In genomic region chr2:219475697-219476604, GRCh38 we compare ENCODE assay signal across 8 cellular contexts. TPM values are rescaled to one million over a fixed set of nuclear protein-coding genes. Genes with fewer than 3 reads are reported as not detected.
A peak's percentile ranks its signal among the peaks of the same experiment; 100 is the strongest.
DNase-seq lines count a peak whose midpoint lies in the region; ATAC-seq and TF ChIP-seq lines count a peak whose summit lies in the region.

No MANE protein-coding gene starts in this region.

- no peaks in the 10 kb centered on the region for H3K4me1 ChIP-seq in body of pancreas

- DNase-seq in NCI-H2171 treated with DMSO at 0.1 percent for 48 hours (lab: John Stamatoyannopoulos, UW) (peak; percentile 31), NCI-H2171 (lab: John Stamatoyannopoulos, UW) (no peak), HuH-7.5 (ENCODE audit: low spot score) (peak; percentile 91), T-helper 17 cell (peak; percentile 28 to 52 (median 37)), body of pancreas (peak; percentile 76 to 87 (median 80)), iPS-NIHi7 (ENCODE audit: extremely low spot score) (peak; percentile 70), GF-D8 (lab: John Stamatoyannopoulos, UW) (no peak)
- peak; percentile 81 for DNase-seq in stimulated activated CD4-positive, alpha-beta T cell treated with anti-CD3 and anti-CD28 coated beads, Interleukin-15, amount 100 ng/mL, for 24 hours

- no peak overlapping the region for H3K4me3 ChIP-seq in body of pancreas

- no peak overlapping the region for H3K27ac ChIP-seq in body of pancreas

- peaks cover 3% of the 10 kb centered on the region for H3K36me3 Mint-ChIP-seq in T-helper 17 cell (ENCODE audit: low read depth)

- no peak overlapping the region for H3K4me3 Mint-ChIP-seq in T-helper 17 cell

- H3K36me3 ChIP-seq in body of pancreas (replicated peaks in 1 of 2; ENCODE audit: insufficient read depth in 1 of 2, low read depth in 2 of 2), result no peaks in the 10 kb centered on the region

- peaks cover 23% of the 10 kb centered on the region for H3K27me3 Mint-ChIP-seq in T-helper 17 cell

- peak; percentile 80 to 92 (median 84) for TF ChIP-seq CTCF in body of pancreas (IDR thresholded peaks at IDR 0.05)

- intact Hi-C loops in body of pancreas (cut with DNase I), result loop anchor here (5.0 kb wide), 1 partner anchor 51 kb away; no protein-coding TSS in a partner anchor

- peaks cover 8% of the 10 kb centered on the region for H3K4me1 Mint-ChIP-seq in T-helper 17 cell

- H3K9me3 ChIP-seq in T-helper 17 cell (ENCODE audit: control insufficient read depth, low read length, poor library complexity, severe bottlenecking) (no peaks in the 10 kb centered on the region), body of pancreas (no peaks in the 10 kb centered on the region)

- WGBS in body of pancreas, 2 donors, result 33% methylated on average over 5 to 14 of the region's 14 CpGs

- no peak overlapping the region for H3K27ac Mint-ChIP-seq in T-helper 17 cell

- no peak for TF ChIP-seq POLR2A in body of pancreas (IDR thresholded peaks at IDR 0.05)

- H3K27me3 ChIP-seq in body of pancreas, result no peaks in the 10 kb centered on the region

- ATAC-seq in T-helper 17 cell (peak; percentile 82), body of pancreas (peak; percentile 84)

RNA-seq across cellular contexts. Expression of gene GMPPA, which starts 22.7 kb away (rescaled TPM):
- total RNA-seq in T-helper 17 cell, result 10 to 100 TPM; 25.1 to 27.2 TPM
- total RNA-seq in body of pancreas, result 10 to 100 TPM; 40.5 to 57.4 TPM

RNA-seq across cellular contexts. Expression of gene ASIC4, which starts 38.3 kb away (rescaled TPM):
- total RNA-seq in T-helper 17 cell (under 1 TPM in 1 of 2 donors, not detected in 1; 0.13 TPM), body of pancreas (not detected)

RNA-seq across cellular contexts. Expression of gene SPEG, which starts 41.3 kb away (rescaled TPM):
- total RNA-seq in T-helper 17 cell (1 to 10 TPM; 7.3 to 8.4 TPM), body of pancreas (1 to 10 TPM; 2.9 to 3.6 TPM)

RNA-seq across cellular contexts. Expression of gene DES, which starts 57.8 kb away (rescaled TPM):
- total RNA-seq in T-helper 17 cell (not detected), body of pancreas (10 to 100 TPM; 12.7 to 23.1 TPM)

Comparison
In these comparisons a context has a peak if more than half of its experiments do, and no peak if none do; other contexts are left out.
1. DNase-seq: peak in NCI-H2171 treated with DMSO at 0.1 percent for 48 hours (single experiment), HuH-7.5 (single experiment), T-helper 17 cell (3 of 3), body of pancreas (4 of 4), iPS-NIHi7 (single experiment) and stimulated activated CD4-positive, alpha-beta T cell treated with anti-CD3 and anti-CD28 coated beads, Interleukin-15, amount 100 ng/mL, for 24 hours (single experiment); none in NCI-H2171 (single experiment) and GF-D8 (single experiment).